1 cellular context compared by ENCODE assay signal in the genomic region with DNA sequence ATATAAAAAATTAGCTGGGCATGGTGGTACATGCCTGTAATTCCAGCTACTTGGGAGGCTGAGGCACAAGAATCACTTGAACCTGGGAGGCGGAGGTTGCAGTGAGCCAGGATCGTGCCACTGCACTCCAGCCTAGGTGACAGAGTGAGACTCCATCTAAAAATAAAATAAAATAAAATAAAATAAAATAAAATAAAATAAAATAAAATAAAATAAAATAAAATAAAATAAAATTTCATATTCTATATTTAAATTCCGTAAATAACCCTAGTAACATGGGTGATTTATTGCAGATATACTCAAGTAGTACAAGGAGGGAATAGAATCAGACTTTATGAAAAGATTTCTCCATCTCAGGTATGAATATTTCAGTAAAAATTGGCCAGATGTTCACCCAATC.
A peak's percentile ranks its signal among the peaks of the same experiment; 100 is the strongest.
DNase-seq lines count a peak whose midpoint lies in the region; ATAC-seq and TF ChIP-seq lines count a peak whose summit lies in the region.
"Not testable (repeated sequence)": the region's sequence is repeated elsewhere in the genome, so short reads cannot be mapped to it uniquely, and the experiment has no call there.

No MANE protein-coding gene starts in this region.

- POLR2A ChIA-PET in WTC11 (lab: Charles Lee): not testable (repeated sequence)

- not testable (repeated sequence) for DNase-seq in WTC11 (ENCODE audit: low spot score)

- not testable (repeated sequence) for H3K27me3 Mint-ChIP-seq in WTC11 (ENCODE audit: low read depth)

- peaks cover 18% of the 10 kb centered on the region for H3K9me3 Mint-ChIP-seq in WTC11

- TF ChIP-seq CTCF in WTC11 (IDR thresholded peaks at IDR 0.05): not testable (repeated sequence)

- not testable (repeated sequence) for H3K4me1 Mint-ChIP-seq in WTC11

- H3K27ac Mint-ChIP-seq in WTC11: not testable (repeated sequence)

- CTCF ChIA-PET in WTC11 (lab: Charles Lee): not testable (repeated sequence)

- H3K4me3 Mint-ChIP-seq in WTC11: not testable (repeated sequence)

- not testable (repeated sequence) for ATAC-seq in WTC11

- peaks cover 21% of the 10 kb centered on the region for H3K36me3 Mint-ChIP-seq in WTC11

TF ChIP-seq in WTC11, 78 proteins besides CTCF, POLR2A, EP300 and RAD21:
- TF ChIP-seq HMGA2 (CRISPR knock-in tag; IDR thresholded peaks at IDR 0.05): peak; percentile 96
